ENCODE assay signal across 11 cellular contexts in the genomic region with DNA sequence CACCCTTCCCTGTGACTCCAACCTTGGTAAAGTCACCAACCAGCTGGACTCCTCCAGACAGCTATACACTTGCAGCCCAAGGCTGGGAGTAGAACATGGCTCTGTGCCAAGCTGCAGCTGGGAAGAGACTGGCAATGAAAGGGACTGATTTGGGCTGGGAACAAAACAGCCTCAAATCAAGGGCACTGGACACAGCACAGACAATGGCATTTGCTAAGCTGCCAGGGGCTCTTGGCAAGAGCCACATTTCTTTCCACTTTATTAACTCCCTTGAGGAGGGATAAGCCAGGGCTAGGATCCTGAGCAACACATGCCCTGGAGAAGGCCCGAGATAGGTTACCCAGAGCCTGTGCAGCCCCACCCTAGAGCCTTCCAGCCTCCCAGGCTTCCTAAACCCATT. TPM values are rescaled to one million over a fixed set of nuclear protein-coding genes. Genes with fewer than 3 reads are reported as not detected.
DNase-seq lines count a peak whose midpoint lies in the region; ATAC-seq and TF ChIP-seq lines count a peak whose summit lies in the region.
"Had no signal": no experiment of that assay in that cellular context is flagged by ENCODE, and none has a peak within 500 bp of the region (broad histone marks: within the 10 kb centered on the region; RNA-seq: fewer than 3 reads in every experiment).

No MANE protein-coding gene starts in this region.

- no peaks in the 10 kb centered on the region for H3K27me3 ChIP-seq in vagina

- TF ChIP-seq POLR2A in vagina (IDR thresholded peaks at IDR 0.05) (no peak), lower leg skin (IDR thresholded peaks at IDR 0.05) (no peak)

- peak; percentile 89 for DNase-seq in COR-L47 (lab: John Stamatoyannopoulos, UW)
- DNase-seq in NCI-H2171 treated with DMSO at 0.1 percent for 48 hours (lab: John Stamatoyannopoulos, UW) = peak; percentile 60
- peak; percentile 82 for DNase-seq in cerebellum (ENCODE audit: low spot score)
- DNase-seq in midbrain (lab: John Stamatoyannopoulos, UW) = peak; percentile 94
- DNase-seq in vagina (ENCODE audit: extremely low spot score in 2 of 2) = no peak
- no peak for DNase-seq in lower leg skin (ENCODE audit: low spot score in 2 of 2)
- no peak for DNase-seq in stimulated activated CD4-positive, alpha-beta T cell treated with anti-CD3 and anti-CD28 coated beads, Interleukin-2, amount 100 ng/mL, for 48 hours
- DNase-seq: activated B cell treated with CpG ODN at 0.5 μM for 24 hours; stimulated activated naive CD8-positive, alpha-beta T cell treated with anti-CD3 and anti-CD28 coated beads, Interleukin-15, Interleukin-2, amounts not matched to agents 100 U/mL and 50 U/mL, for 24 hours had no signal

- H3K4me3 ChIP-seq in vagina (no peak overlapping the region), lower leg skin (ENCODE audit: low read depth, poor library complexity, severe bottlenecking) (no peak overlapping the region)

- WGBS in lower leg skin, 2 donors = 31 to 50% methylated on average over 1 of the region's 1 CpG

- TF ChIP-seq CTCF in vagina (IDR thresholded peaks at IDR 0.05) (no peak), lower leg skin (IDR thresholded peaks at IDR 0.05) (no peak)

- no peak for ATAC-seq in GM21447 (IDR thresholded peaks at IDR 0.05; ENCODE audit: unreplicated experiment)
- ATAC-seq: stimulated activated naive CD8-positive, alpha-beta T cell treated with anti-CD3 and anti-CD28 coated beads, Interleukin-15, Interleukin-2, amounts not matched to agents 100 U/mL and 50 U/mL, for 24 hours had no signal

- no peak overlapping the region for H3K27ac ChIP-seq in vagina
- H3K27ac ChIP-seq: C4-2B had no signal

- H3K9me3 ChIP-seq in vagina = no peaks in the 10 kb centered on the region

- H3K36me3 ChIP-seq in vagina = no peaks in the 10 kb centered on the region

- peaks cover 10% of the 10 kb centered on the region for H3K4me1 ChIP-seq in vagina

- intact Hi-C loops in vagina (cut with DNase I) = no loop called here
- intact Hi-C loops in lower leg skin (cut with DNase I; ENCODE audit: low total_unique reads) = no loop called here

RNA-seq across cellular contexts. Expression of a gene that starts 12.0 kb away (rescaled TPM):
- total RNA-seq in cerebellum = 143 TPM
- 20.9 TPM for total RNA-seq in vagina
- total RNA-seq in lower leg skin = 1 to 10 TPM; 1.7 to 4.0 (median 3.5) TPM

RNA-seq across cellular contexts. Expression of a gene that starts 14.4 kb away (rescaled TPM):
- total RNA-seq in cerebellum (51.9 TPM), vagina (50.3 TPM), lower leg skin (10 to 100 TPM; 24.9 to 43.9 (median 33.6) TPM)

RNA-seq across cellular contexts. Expression of a gene that starts 39.8 kb away (rescaled TPM):
- total RNA-seq in cerebellum = 26.2 TPM
- 38.3 TPM for total RNA-seq in vagina
- total RNA-seq in lower leg skin = 10 to 100 TPM; 16.1 to 34.2 (median 24.2) TPM

Comparison
In these comparisons a context has a peak if more than half of its experiments do, and no peak if none do; other contexts are left out.
1. DNase-seq: peak in COR-L47 (single experiment), NCI-H2171 treated with DMSO at 0.1 percent for 48 hours (single experiment), cerebellum (single experiment) and midbrain (single experiment); none in vagina (0 of 2), lower leg skin (0 of 2) and stimulated activated CD4-positive, alpha-beta T cell treated with anti-CD3 and anti-CD28 coated beads, Interleukin-2, amount 100 ng/mL, for 48 hours (0 of 2).